ENCODE assay signal across 8 cellular contexts in genomic region chr16:56450901-56451752, GRCh38. TPM values are rescaled to one million over a fixed set of nuclear protein-coding genes. Genes with fewer than 3 reads are reported as not detected.
DNase-seq lines count a peak whose midpoint lies in the region; ATAC-seq, FAIRE-seq and TF ChIP-seq lines count a peak whose summit lies in the region.

Gene NUDT21, minus strand, starts transcription at chr16:56451332. Its CDS starts 130 bp downstream, at chr16:56451202.
Gene OGFOD1, plus strand, starts transcription at chr16:56451554. Its CDS starts 59 bp downstream, at chr16:56451613.

- DNase-seq in NCI-H1930 (lab: John Stamatoyannopoulos, UW) (peak; percentile 82), ascending aorta (ENCODE audit: low spot score in 2 of 2) (peak; percentile 88 to 97), right atrium auricular region (ENCODE audit: low spot score) (peak; percentile 96), psoas muscle (peak; percentile 92 to 97), urothelium cell line (ENCODE audit: low spot score) (peak; percentile 100)
- peak; percentile 94 for DNase-seq in T-helper 2 cell treated with Interferon-gamma antibody and Interleukin-4, amounts not matched to agents 5 μg/mL and 100 μg/mL, for 36 hours (ENCODE audit: low spot score)

- H3K9me3 ChIP-seq in ascending aorta (no peaks in the 10 kb centered on the region), right atrium auricular region (no peaks in the 10 kb centered on the region), psoas muscle (no peaks in the 10 kb centered on the region)

- H3K36me3 ChIP-seq in ascending aorta (peaks cover 24 to 39% of the 10 kb centered on the region in 2 donors), right atrium auricular region (peaks cover 31% of the 10 kb centered on the region), psoas muscle (ENCODE audit: insufficient read depth in 1 of 2, low read depth in 1 of 2) (peaks cover 6 to 49% of the 10 kb centered on the region in 2 donors)

- peaks cover 50% of the 10 kb centered on the region for H3K36me3 Mint-ChIP-seq in T-helper 2 cell treated with Interferon-gamma antibody and Interleukin-4, amounts not matched to agents 5 μg/mL and 100 μg/mL, for 36 hours (ENCODE audit: low read depth)

- no peaks in the 10 kb centered on the region for H3K27me3 ChIP-seq in ascending aorta
- H3K27me3 ChIP-seq in right atrium auricular region: no peaks in the 10 kb centered on the region
- no peaks in the 10 kb centered on the region for H3K27me3 ChIP-seq in psoas muscle (ENCODE audit: insufficient read depth in 3 of 3, low read length in 2 of 3)

- peak within 1 kb of the TSS; percentile 94 for H3K27ac Mint-ChIP-seq in T-helper 2 cell treated with Interferon-gamma antibody and Interleukin-4, amounts not matched to agents 5 μg/mL and 100 μg/mL, for 36 hours

- peaks cover 49% of the 10 kb centered on the region for H3K4me1 Mint-ChIP-seq in T-helper 2 cell treated with Interferon-gamma antibody and Interleukin-4, amounts not matched to agents 5 μg/mL and 100 μg/mL, for 36 hours (ENCODE audit: low read depth)

- H3K27ac ChIP-seq in ascending aorta: peak within 1 kb of the TSS; percentile 84 to 92
- peak within 1 kb of the TSS; percentile 81 for H3K27ac ChIP-seq in right atrium auricular region
- H3K27ac ChIP-seq in psoas muscle: peak within 1 kb of the TSS; percentile 96

- whole genome bisulfite sequencing in psoas muscle, 3 donors: 0 to 1% (median 0%) methylated on average over 57 to 61 of the region's 61 CpGs

- H3K4me1 ChIP-seq in ascending aorta (peaks cover 23 to 26% of the 10 kb centered on the region in 2 donors), right atrium auricular region (peaks cover 0 to 38% of the 10 kb centered on the region in 2 donors), psoas muscle (peaks cover 38% of the 10 kb centered on the region)

- H3K4me3 ChIP-seq in ascending aorta: peak within 1 kb of the TSS; percentile 86 to 90
- peak within 1 kb of the TSS; percentile 74 to 96 for H3K4me3 ChIP-seq in right atrium auricular region
- H3K4me3 ChIP-seq in psoas muscle: peak within 1 kb of the TSS; percentile 87

- no peaks in the 10 kb centered on the region for H3K27me3 Mint-ChIP-seq in T-helper 2 cell treated with Interferon-gamma antibody and Interleukin-4, amounts not matched to agents 5 μg/mL and 100 μg/mL, for 36 hours (ENCODE audit: low read depth)

- no peaks in the 10 kb centered on the region for H3K9me3 Mint-ChIP-seq in T-helper 2 cell treated with Interferon-gamma antibody and Interleukin-4, amounts not matched to agents 5 μg/mL and 100 μg/mL, for 36 hours

- peak; percentile 96 for ATAC-seq in GM18502 (IDR thresholded peaks at IDR 0.05; ENCODE audit: poor library complexity, unreplicated experiment)
- ATAC-seq in HG02970 (IDR thresholded peaks at IDR 0.05; ENCODE audit: low FRiP score, unreplicated experiment): peak; percentile 96
- peak; percentile 95 to 99 (median 98) for ATAC-seq in psoas muscle

- intact Hi-C loops in ascending aorta (cut with DNase I): loop anchor here (2.0 to 5.0 kb wide), 2 partner anchors 26 to 156 kb away; partner anchors contain the start of genes AMFR and MT2A
- intact Hi-C loops in psoas muscle (cut with DNase I): loop anchor here in 1 of 2 donors (5.0 kb wide), 1 partner anchor 1366 kb away; no protein-coding TSS in a partner anchor

- H3K4me3 Mint-ChIP-seq in T-helper 2 cell treated with Interferon-gamma antibody and Interleukin-4, amounts not matched to agents 5 μg/mL and 100 μg/mL, for 36 hours: peak within 1 kb of the TSS; percentile 95

- no peak for TF ChIP-seq CTCF in ascending aorta (IDR thresholded peaks at IDR 0.05)
- peak in 1 of 2 donors; percentile 20 for TF ChIP-seq CTCF in right atrium auricular region (IDR thresholded peaks at IDR 0.05)
- TF ChIP-seq CTCF in psoas muscle (IDR thresholded peaks at IDR 0.05): no peak

- peak; percentile 85 for FAIRE-seq in urothelium cell line (lab: Jason Lieb, UNC)

RNA-seq across cellular contexts. Expression of gene NUDT21, which starts in this region (rescaled TPM):
- 5.3 TPM for total RNA-seq in ascending aorta
- 10 to 100 TPM; 37.0 to 43.7 TPM for total RNA-seq in right atrium auricular region
- 10 to 100 TPM; 41.1 to 52.4 (median 48.5) TPM for total RNA-seq in psoas muscle
- polyA plus RNA-seq in psoas muscle: 10 to 100 TPM; 16.9 to 39.0 (median 28.6) TPM

RNA-seq across cellular contexts. Expression of gene OGFOD1, which starts in this region (rescaled TPM):
- total RNA-seq in ascending aorta (21.9 TPM), right atrium auricular region (10 to 100 TPM; 18.0 to 23.7 TPM), psoas muscle (10 to 100 TPM; 56.3 to 97.6 (median 73.4) TPM)
- polyA plus RNA-seq in psoas muscle: 100 to 1,000 TPM in 1 of 3 donors, 10 to 100 TPM in 2; 40.9 to 100 (median 42.6) TPM

Comparison
In these comparisons a context has a peak if more than half of its experiments do, and no peak if none do; other contexts are left out.
1. Peak in every context shown above with its lines: DNase-seq, ATAC-seq, H3K4me3 ChIP-seq and H3K27ac ChIP-seq.